Comparison of ENCODE assay signal across 32 cellular contexts in genomic region chr18:6431659-6432318, GRCh38. TPM values are rescaled to one million over a fixed set of nuclear protein-coding genes. Genes with fewer than 3 reads are reported as not detected.
"Had no signal": no experiment of that assay in that cellular context is flagged by ENCODE, and none has a peak within 500 bp of the region (broad histone marks: within the 10 kb centered on the region; RNA-seq: fewer than 3 reads in every experiment).

No MANE protein-coding gene starts in this region.

- DNase-seq: activated B cell treated with CpG ODN at 0.5 μM for 24 hours; activated CD4-positive, alpha-beta memory T cell treated with anti-CD3 and anti-CD28 coated beads, Interleukin-2, amount 10 ng/mL, durations not matched to agents 7 days and 5 days; activated CD4-positive, alpha-beta T cell treated with anti-CD3 and anti-CD28 coated beads for 1 hour; activated CD4-positive, alpha-beta T cell treated with anti-CD3 and anti-CD28 coated beads for 48 hours; activated CD8-positive, alpha-beta memory T cell treated with anti-CD3 and anti-CD28 coated beads for 24 hours; activated CD8-positive, alpha-beta memory T cell treated with anti-CD3 and anti-CD28 coated beads, Interleukin-2, amount 10 ng/mL, durations not matched to agents 7 days and 5 days; activated gamma-delta T cell; activated naive CD4-positive, alpha-beta T cell treated with Interleukin-2 at 50 U/mL for 16 hours; activated naive CD8-positive, alpha-beta T cell treated with anti-CD3 and anti-CD28 coated beads, Interleukin-2, amount 10 ng/mL, durations not matched to agents 7 days and 5 days; activated T-cell treated with anti-CD3 and anti-CD28 coated beads, Interleukin-2, amount 50 U/mL, for 1 hour; activated T-cell treated with anti-CD3 and anti-CD28 coated beads, Interleukin-2, amount 50 U/mL, for 72 hours; amygdala; NCI-H1105; NCI-H1417 treated with DMSO at 0.1 percent for 48 hours; NCI-H187 treated with DMSO at 0.1 percent for 48 hours; NCI-H2081; NCI-H226; NCI-H446 treated with DMSO at 0.1 percent for 48 hours; NCI-H524; NCI-H69; SHP77 treated with DMSO at 0.1 percent for 48 hours; T-cell; T-helper 17 cell; T-helper 9 cell had no signal

- FAIRE-seq: K562 had no signal

- H3K27ac ChIP-seq: ascending aorta, VCaP had no signal

- H3K27me3 Mint-ChIP-seq: activated B cell treated with CpG ODN at 0.5 μM for 24 hours; activated CD4-positive, alpha-beta memory T cell treated with anti-CD3 and anti-CD28 coated beads, Interleukin-2, amount 10 ng/mL, durations not matched to agents 7 days and 5 days; activated CD8-positive, alpha-beta memory T cell treated with anti-CD3 and anti-CD28 coated beads, Interleukin-2, amount 10 ng/mL, durations not matched to agents 7 days and 5 days; activated naive CD4-positive, alpha-beta T cell treated with anti-CD3 and anti-CD28 coated beads, Interleukin-2, amount 50 U/mL, for 24 hours; activated naive CD8-positive, alpha-beta T cell treated with anti-CD3 and anti-CD28 coated beads, Interleukin-2, amount 10 ng/mL, durations not matched to agents 7 days and 5 days; T-helper 17 cell had no signal

- H3K4me3 ChIP-seq: ascending aorta, cardiac muscle cell, K562 had no signal

- H3K27me3 ChIP-seq: ascending aorta, cardiac muscle cell had no signal

- H3K36me3 Mint-ChIP-seq: activated CD8-positive, alpha-beta memory T cell treated with anti-CD3 and anti-CD28 coated beads, Interleukin-2, amount 10 ng/mL, durations not matched to agents 7 days and 5 days; activated naive CD4-positive, alpha-beta T cell treated with anti-CD3 and anti-CD28 coated beads, Interleukin-2, amount 50 U/mL, for 24 hours; activated naive CD8-positive, alpha-beta T cell treated with anti-CD3 and anti-CD28 coated beads, Interleukin-2, amount 10 ng/mL, durations not matched to agents 7 days and 5 days; T-cell had no signal

- H3K27ac Mint-ChIP-seq: activated B cell treated with CpG ODN at 0.5 μM for 24 hours; activated CD4-positive, alpha-beta memory T cell treated with anti-CD3 and anti-CD28 coated beads, Interleukin-2, amount 10 ng/mL, durations not matched to agents 7 days and 5 days; activated CD8-positive, alpha-beta memory T cell treated with anti-CD3 and anti-CD28 coated beads, Interleukin-2, amount 10 ng/mL, durations not matched to agents 7 days and 5 days; activated naive CD4-positive, alpha-beta T cell treated with anti-CD3 and anti-CD28 coated beads, Interleukin-2, amount 50 U/mL, for 24 hours; activated naive CD8-positive, alpha-beta T cell treated with anti-CD3 and anti-CD28 coated beads, Interleukin-2, amount 10 ng/mL, durations not matched to agents 7 days and 5 days; activated T-cell treated with anti-CD3 and anti-CD28 coated beads, Interleukin-2, amount 50 U/mL, for 72 hours; activated T-helper 2 cell treated with anti-CD3 and anti-CD28 coated beads, Interferon-gamma antibody, Interleukin-2, Interleukin-4, amounts not matched to agents 10 μg/mL and 5 μg/mL and 100 μg/mL, durations not matched to agents 14 hours and 24 hours and 36 hours; T-cell; T-helper 17 cell had no signal

- H3K36me3 ChIP-seq: ascending aorta, cardiac muscle cell had no signal

- H3K4me1 Mint-ChIP-seq: activated B cell treated with CpG ODN at 0.5 μM for 24 hours; activated CD4-positive, alpha-beta memory T cell treated with anti-CD3 and anti-CD28 coated beads, Interleukin-2, amount 10 ng/mL, durations not matched to agents 7 days and 5 days; activated CD8-positive, alpha-beta memory T cell treated with anti-CD3 and anti-CD28 coated beads, Interleukin-2, amount 10 ng/mL, durations not matched to agents 7 days and 5 days; activated naive CD4-positive, alpha-beta T cell treated with anti-CD3 and anti-CD28 coated beads, Interleukin-2, amount 50 U/mL, for 24 hours; activated naive CD8-positive, alpha-beta T cell treated with anti-CD3 and anti-CD28 coated beads, Interleukin-2, amount 10 ng/mL, durations not matched to agents 7 days and 5 days; T-cell; T-helper 17 cell had no signal

- H3K9me3 Mint-ChIP-seq: activated B cell treated with CpG ODN at 0.5 μM for 24 hours; activated naive CD4-positive, alpha-beta T cell treated with anti-CD3 and anti-CD28 coated beads, Interleukin-2, amount 50 U/mL, for 24 hours; activated naive CD8-positive, alpha-beta T cell treated with anti-CD3 and anti-CD28 coated beads, Interleukin-2, amount 10 ng/mL, durations not matched to agents 7 days and 5 days; activated T-helper 2 cell treated with anti-CD3 and anti-CD28 coated beads, Interferon-gamma antibody, Interleukin-2, Interleukin-4, amounts not matched to agents 10 μg/mL and 5 μg/mL and 100 μg/mL, durations not matched to agents 14 hours and 24 hours and 36 hours; T-cell had no signal

- H3K9me3 ChIP-seq: ascending aorta had no signal

- H3K4me1 ChIP-seq: ascending aorta had no signal

- H3K4me3 Mint-ChIP-seq: activated B cell treated with CpG ODN at 0.5 μM for 24 hours; activated CD4-positive, alpha-beta memory T cell treated with anti-CD3 and anti-CD28 coated beads, Interleukin-2, amount 10 ng/mL, durations not matched to agents 7 days and 5 days; activated CD8-positive, alpha-beta memory T cell treated with anti-CD3 and anti-CD28 coated beads, Interleukin-2, amount 10 ng/mL, durations not matched to agents 7 days and 5 days; activated naive CD4-positive, alpha-beta T cell treated with anti-CD3 and anti-CD28 coated beads, Interleukin-2, amount 50 U/mL, for 24 hours; activated naive CD8-positive, alpha-beta T cell treated with anti-CD3 and anti-CD28 coated beads, Interleukin-2, amount 10 ng/mL, durations not matched to agents 7 days and 5 days; activated T-cell treated with anti-CD3 and anti-CD28 coated beads, Interleukin-2, amount 50 U/mL, for 72 hours; T-cell; T-helper 17 cell had no signal

- ATAC-seq: activated CD8-positive, alpha-beta memory T cell treated with anti-CD3 and anti-CD28 coated beads, Interleukin-2, amount 10 ng/mL, durations not matched to agents 7 days and 5 days; activated T-cell treated with anti-CD3 and anti-CD28 coated beads, Interleukin-2, amount 50 U/mL, for 72 hours; K562; Panc1; SK-N-SH treated with all-trans-retinoic acid at 6 μM for 48 hours; T-cell; T-helper 17 cell had no signal

RNA-seq across cellular contexts. Expression of gene L3MBTL4, which starts 17.1 kb away (rescaled TPM):
- total RNA-seq: ascending aorta, K562 had no signal
- polyA plus RNA-seq: K562 had no signal
